1 cellular context compared by ENCODE assay signal in the genomic region with DNA sequence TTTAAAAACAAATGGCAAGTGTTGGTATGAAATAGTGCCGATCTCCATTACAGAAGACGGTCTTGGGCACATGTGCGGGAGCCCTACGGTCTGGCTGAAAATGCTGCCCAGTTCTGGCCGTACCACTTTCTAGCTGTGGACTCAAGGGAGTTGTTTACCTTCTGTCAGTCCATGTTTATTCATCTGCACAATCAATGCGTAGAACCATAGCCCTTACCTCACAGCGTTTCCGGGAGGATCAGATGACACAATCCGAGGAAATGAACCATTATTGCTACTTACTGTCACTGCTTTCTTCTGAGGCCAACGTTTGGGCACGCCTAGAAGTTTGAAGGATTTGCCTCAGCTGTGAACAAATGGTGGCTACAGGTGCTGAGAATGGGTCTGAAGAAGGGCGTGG.
TF ChIP-seq lines count a peak whose summit lies in the region.

No MANE protein-coding gene starts in this region.

TF ChIP-seq in HepG2, 621 proteins besides CTCF, POLR2A, EP300 and RAD21 (continued from another document and continues in another):
- TF ChIP-seq, protein P1, sequence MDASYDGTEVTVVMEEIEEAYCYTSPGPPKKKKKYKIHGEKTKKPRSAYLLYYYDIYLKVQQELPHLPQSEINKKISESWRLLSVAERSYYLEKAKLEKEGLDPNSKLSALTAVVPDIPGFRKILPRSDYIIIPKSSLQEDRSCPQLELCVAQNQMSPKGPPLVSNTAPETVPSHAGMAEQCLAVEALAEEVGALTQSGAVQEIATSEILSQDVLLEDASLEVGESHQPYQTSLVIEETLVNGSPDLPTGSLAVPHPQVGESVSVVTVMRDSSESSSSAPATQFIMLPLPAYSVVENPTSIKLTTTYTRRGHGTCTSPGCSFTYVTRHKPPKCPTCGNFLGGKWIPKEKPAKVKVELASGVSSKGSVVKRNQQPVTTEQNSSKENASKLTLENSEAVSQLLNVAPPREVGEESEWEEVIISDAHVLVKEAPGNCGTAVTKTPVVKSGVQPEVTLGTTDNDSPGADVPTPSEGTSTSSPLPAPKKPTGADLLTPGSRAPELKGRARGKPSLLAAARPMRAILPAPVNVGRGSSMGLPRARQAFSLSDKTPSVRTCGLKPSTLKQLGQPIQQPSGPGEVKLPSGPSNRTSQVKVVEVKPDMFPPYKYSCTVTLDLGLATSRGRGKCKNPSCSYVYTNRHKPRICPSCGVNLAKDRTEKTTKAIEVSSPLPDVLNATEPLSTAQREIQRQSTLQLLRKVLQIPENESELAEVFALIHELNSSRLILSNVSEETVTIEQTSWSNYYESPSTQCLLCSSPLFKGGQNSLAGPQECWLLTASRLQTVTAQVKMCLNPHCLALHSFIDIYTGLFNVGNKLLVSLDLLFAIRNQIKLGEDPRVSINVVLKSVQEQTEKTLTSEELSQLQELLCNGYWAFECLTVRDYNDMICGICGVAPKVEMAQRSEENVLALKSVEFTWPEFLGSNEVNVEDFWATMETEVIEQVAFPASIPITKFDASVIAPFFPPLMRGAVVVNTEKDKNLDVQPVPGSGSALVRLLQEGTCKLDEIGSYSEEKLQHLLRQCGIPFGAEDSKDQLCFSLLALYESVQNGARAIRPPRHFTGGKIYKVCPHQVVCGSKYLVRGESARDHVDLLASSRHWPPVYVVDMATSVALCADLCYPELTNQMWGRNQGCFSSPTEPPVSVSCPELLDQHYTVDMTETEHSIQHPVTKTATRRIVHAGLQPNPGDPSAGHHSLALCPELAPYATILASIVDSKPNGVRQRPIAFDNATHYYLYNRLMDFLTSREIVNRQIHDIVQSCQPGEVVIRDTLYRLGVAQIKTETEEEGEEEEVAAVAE (CRISPR knock-in tag; IDR thresholded peaks at IDR 0.05; ENCODE audit: borderline replicate concordance), result 0 out of 2 replicates have a peak, but pooled peaks have one; percentile 37
- TF ChIP-seq ZFP90 (CRISPR knock-in tag; IDR thresholded peaks at IDR 0.05; ENCODE audit: borderline replicate concordance) (no peak), ZNF20 (CRISPR knock-in tag; IDR thresholded peaks at IDR 0.05) (no peak), RBAK (CRISPR knock-in tag; IDR thresholded peaks at IDR 0.05) (no peak), SPEN (CRISPR knock-in tag; IDR thresholded peaks at IDR 0.05; ENCODE audit: low read depth) (peak; percentile 56; the same call in 1 of the 2 replicates), MED1 (CRISPR knock-in tag; IDR thresholded peaks at IDR 0.05) (peak; percentile 94), ZZZ3 (CRISPR knock-in tag; IDR thresholded peaks at IDR 0.05; ENCODE audit: borderline replicate concordance) (no peak), NCOA2 (CRISPR knock-in tag; IDR thresholded peaks at IDR 0.05) (peak; percentile 78), NFKB2 (CRISPR knock-in tag; IDR thresholded peaks at IDR 0.05; ENCODE audit: borderline replicate concordance) (no peak), ZNF143 (CRISPR knock-in tag; IDR thresholded peaks at IDR 0.05) (no peak), ZNF550 (CRISPR knock-in tag; IDR thresholded peaks at IDR 0.05; ENCODE audit: borderline replicate concordance) (no peak), NR2C2 (CRISPR knock-in tag; IDR thresholded peaks at IDR 0.05; ENCODE audit: borderline replicate concordance) (0 out of 2 replicates have a peak, but pooled peaks have one; percentile 16), DNMT1 (CRISPR knock-in tag; IDR thresholded peaks at IDR 0.05) (no peak), DNMT3B (CRISPR knock-in tag; conservative IDR thresholded peaks at IDR 0.05) (0 out of 2 replicates have a peak, but pooled peaks have one; percentile 29), ZNF546 (CRISPR knock-in tag; conservative IDR thresholded peaks at IDR 0.05) (no peak), ZIK1 (CRISPR knock-in tag; IDR thresholded peaks at IDR 0.05; ENCODE audit: borderline replicate concordance, low read depth) (no peak)
- TF ChIP-seq, protein P2, sequence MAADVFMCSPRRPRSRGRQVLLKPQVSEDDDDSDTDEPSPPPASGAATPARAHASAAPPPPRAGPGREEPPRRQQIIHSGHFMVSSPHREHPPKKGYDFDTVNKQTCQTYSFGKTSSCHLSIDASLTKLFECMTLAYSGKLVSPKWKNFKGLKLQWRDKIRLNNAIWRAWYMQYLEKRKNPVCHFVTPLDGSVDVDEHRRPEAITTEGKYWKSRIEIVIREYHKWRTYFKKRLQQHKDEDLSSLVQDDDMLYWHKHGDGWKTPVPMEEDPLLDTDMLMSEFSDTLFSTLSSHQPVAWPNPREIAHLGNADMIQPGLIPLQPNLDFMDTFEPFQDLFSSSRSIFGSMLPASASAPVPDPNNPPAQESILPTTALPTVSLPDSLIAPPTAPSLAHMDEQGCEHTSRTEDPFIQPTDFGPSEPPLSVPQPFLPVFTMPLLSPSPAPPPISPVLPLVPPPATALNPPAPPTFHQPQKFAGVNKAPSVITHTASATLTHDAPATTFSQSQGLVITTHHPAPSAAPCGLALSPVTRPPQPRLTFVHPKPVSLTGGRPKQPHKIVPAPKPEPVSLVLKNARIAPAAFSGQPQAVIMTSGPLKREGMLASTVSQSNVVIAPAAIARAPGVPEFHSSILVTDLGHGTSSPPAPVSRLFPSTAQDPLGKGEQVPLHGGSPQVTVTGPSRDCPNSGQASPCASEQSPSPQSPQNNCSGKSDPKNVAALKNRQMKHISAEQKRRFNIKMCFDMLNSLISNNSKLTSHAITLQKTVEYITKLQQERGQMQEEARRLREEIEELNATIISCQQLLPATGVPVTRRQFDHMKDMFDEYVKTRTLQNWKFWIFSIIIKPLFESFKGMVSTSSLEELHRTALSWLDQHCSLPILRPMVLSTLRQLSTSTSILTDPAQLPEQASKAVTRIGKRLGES (CRISPR knock-in tag; IDR thresholded peaks at IDR 0.05; ENCODE audit: borderline replicate concordance), result no peak
- TF ChIP-seq, protein P3, sequence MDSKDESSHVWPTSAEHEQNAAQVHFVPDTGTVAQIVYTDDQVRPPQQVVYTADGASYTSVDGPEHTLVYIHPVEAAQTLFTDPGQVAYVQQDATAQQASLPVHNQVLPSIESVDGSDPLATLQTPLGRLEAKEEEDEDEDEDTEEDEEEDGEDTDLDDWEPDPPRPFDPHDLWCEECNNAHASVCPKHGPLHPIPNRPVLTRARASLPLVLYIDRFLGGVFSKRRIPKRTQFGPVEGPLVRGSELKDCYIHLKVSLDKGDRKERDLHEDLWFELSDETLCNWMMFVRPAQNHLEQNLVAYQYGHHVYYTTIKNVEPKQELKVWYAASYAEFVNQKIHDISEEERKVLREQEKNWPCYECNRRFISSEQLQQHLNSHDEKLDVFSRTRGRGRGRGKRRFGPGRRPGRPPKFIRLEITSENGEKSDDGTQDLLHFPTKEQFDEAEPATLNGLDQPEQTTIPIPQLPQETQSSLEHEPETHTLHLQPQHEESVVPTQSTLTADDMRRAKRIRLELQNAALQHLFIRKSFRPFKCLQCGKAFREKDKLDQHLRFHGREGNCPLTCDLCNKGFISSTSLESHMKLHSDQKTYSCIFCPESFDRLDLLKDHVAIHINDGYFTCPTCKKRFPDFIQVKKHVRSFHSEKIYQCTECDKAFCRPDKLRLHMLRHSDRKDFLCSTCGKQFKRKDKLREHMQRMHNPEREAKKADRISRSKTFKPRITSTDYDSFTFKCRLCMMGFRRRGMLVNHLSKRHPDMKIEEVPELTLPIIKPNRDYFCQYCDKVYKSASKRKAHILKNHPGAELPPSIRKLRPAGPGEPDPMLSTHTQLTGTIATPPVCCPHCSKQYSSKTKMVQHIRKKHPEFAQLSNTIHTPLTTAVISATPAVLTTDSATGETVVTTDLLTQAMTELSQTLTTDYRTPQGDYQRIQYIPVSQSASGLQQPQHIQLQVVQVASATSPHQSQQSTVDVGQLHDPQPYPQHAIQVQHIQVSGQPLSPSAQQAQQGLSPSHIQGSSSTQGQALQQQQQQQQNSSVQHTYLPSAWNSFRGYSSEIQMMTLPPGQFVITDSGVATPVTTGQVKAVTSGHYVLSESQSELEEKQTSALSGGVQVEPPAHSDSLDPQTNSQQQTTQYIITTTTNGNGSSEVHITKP (CRISPR knock-in tag; IDR thresholded peaks at IDR 0.05; ENCODE audit: low read depth), result peak; percentile 95
- TF ChIP-seq, protein P4, sequence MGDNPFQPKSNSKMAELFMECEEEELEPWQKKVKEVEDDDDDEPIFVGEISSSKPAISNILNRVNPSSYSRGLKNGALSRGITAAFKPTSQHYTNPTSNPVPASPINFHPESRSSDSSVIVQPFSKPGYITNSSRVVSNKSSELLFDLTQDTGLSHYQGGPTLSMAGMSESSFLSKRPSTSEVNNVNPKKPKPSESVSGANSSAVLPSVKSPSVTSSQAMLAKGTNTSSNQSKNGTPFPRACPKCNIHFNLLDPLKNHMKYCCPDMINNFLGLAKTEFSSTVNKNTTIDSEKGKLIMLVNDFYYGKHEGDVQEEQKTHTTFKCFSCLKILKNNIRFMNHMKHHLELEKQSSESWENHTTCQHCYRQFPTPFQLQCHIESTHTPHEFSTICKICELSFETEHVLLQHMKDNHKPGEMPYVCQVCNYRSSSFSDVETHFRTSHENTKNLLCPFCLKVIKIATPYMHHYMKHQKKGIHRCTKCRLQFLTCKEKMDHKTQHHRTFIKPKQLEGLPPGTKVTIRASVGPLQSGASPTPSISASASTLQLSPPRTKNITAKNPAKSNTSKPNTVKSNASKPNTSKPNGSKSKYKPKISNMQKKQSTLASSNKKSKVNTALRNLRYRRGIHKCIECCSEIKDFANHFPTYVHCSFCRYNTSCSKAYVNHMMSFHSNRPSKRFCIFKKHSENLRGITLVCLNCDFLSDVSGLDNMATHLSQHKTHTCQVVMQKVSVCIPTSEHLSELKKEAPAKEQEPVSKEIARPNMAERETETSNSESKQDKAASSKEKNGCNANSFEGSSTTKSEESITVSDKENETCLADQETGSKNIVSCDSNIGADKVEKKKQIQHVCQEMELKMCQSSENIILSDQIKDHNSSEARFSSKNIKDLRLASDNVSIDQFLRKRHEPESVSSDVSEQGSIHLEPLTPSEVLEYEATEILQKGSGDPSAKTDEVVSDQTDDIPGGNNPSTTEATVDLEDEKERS (CRISPR knock-in tag; IDR thresholded peaks at IDR 0.05), result peak; percentile 37; the same call in 1 of the 2 replicates
- TF ChIP-seq, protein P5, sequence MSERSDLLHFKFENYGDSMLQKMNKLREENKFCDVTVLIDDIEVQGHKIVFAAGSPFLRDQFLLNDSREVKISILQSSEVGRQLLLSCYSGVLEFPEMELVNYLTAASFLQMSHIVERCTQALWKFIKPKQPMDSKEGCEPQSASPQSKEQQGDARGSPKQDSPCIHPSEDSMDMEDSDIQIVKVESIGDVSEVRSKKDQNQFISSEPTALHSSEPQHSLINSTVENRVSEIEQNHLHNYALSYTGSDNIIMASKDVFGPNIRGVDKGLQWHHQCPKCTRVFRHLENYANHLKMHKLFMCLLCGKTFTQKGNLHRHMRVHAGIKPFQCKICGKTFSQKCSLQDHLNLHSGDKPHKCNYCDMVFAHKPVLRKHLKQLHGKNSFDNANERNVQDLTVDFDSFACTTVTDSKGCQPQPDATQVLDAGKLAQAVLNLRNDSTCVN (CRISPR knock-in tag; IDR thresholded peaks at IDR 0.05; ENCODE audit: borderline replicate concordance), result no peak
- TF ChIP-seq, protein P6, sequence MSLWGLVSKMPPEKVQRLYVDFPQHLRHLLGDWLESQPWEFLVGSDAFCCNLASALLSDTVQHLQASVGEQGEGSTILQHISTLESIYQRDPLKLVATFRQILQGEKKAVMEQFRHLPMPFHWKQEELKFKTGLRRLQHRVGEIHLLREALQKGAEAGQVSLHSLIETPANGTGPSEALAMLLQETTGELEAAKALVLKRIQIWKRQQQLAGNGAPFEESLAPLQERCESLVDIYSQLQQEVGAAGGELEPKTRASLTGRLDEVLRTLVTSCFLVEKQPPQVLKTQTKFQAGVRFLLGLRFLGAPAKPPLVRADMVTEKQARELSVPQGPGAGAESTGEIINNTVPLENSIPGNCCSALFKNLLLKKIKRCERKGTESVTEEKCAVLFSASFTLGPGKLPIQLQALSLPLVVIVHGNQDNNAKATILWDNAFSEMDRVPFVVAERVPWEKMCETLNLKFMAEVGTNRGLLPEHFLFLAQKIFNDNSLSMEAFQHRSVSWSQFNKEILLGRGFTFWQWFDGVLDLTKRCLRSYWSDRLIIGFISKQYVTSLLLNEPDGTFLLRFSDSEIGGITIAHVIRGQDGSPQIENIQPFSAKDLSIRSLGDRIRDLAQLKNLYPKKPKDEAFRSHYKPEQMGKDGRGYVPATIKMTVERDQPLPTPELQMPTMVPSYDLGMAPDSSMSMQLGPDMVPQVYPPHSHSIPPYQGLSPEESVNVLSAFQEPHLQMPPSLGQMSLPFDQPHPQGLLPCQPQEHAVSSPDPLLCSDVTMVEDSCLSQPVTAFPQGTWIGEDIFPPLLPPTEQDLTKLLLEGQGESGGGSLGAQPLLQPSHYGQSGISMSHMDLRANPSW (CRISPR knock-in tag; IDR thresholded peaks at IDR 0.05; ENCODE audit: borderline replicate concordance), result no peak
